In genomic region chr7:141975806-141976523, GRCh38 we compare ENCODE assay signal across 9 cellular contexts. TPM values are rescaled to one million over a fixed set of nuclear protein-coding genes. Genes with fewer than 3 reads are reported as not detected.
A peak's percentile ranks its signal among the peaks of the same experiment; 100 is the strongest.
DNase-seq lines count a peak whose midpoint lies in the region; ATAC-seq and TF ChIP-seq lines count a peak whose summit lies in the region.
"Had no signal": no experiment of that assay in that cellular context is flagged by ENCODE, and none has a peak within 500 bp of the region (broad histone marks: within the 10 kb centered on the region; RNA-seq: fewer than 3 reads in every experiment).

No MANE protein-coding gene starts in this region.

- H3K27ac ChIP-seq in BLaER1 = no peak overlapping the region; the same call in 1 of the 2 replicates
- H3K27ac ChIP-seq in endodermal cell (ENCODE audit: low read depth, low read length) = no peak overlapping the region

- peak overlapping the region; percentile 64 for H3K4me2 ChIP-seq in BLaER1

- no peaks in the 10 kb centered on the region for H3K36me3 Mint-ChIP-seq in endodermal cell (ENCODE audit: low read depth)
- H3K36me3 Mint-ChIP-seq in mesothelial cell of epicardium = no peaks in the 10 kb centered on the region

- peak overlapping the region; percentile 59 for H3K4me3 ChIP-seq in BLaER1
- H3K4me3 ChIP-seq in endodermal cell (ENCODE audit: low read length) = peak overlapping the region; percentile 42

- H3K27me3 Mint-ChIP-seq in endodermal cell (ENCODE audit: insufficient read depth) = peaks cover 2% of the 10 kb centered on the region
- H3K27me3 Mint-ChIP-seq in mesothelial cell of epicardium (ENCODE audit: low read depth) = peaks cover 24% of the 10 kb centered on the region

- H3K4me1 ChIP-seq in BLaER1 = peaks cover 32% of the 10 kb centered on the region
- no peaks in the 10 kb centered on the region for H3K4me1 ChIP-seq in endodermal cell (ENCODE audit: control insufficient read depth, insufficient read depth, low read length)

- WGBS in endodermal cell (ENCODE audit: insufficient coverage in 1 of 2, insufficient read length in 1 of 2), 2 experiments = 32 to 49% methylated on average over 3 to 21 of the region's 21 CpGs

- H3K9ac ChIP-seq in BLaER1 = peak overlapping the region; percentile 18; the same call in 1 of the 2 replicates
- H3K9ac ChIP-seq in endodermal cell (ENCODE audit: extremely low read depth, low read length, poor library complexity, severe bottlenecking) = no peak overlapping the region

- ATAC-seq in GM19328 (IDR thresholded peaks at IDR 0.05; ENCODE audit: unreplicated experiment) (peak; percentile 79), HG03520 (IDR thresholded peaks at IDR 0.05; ENCODE audit: unreplicated experiment) (peak; percentile 79)

- H3K4me1 Mint-ChIP-seq in endodermal cell (peaks cover 12% of the 10 kb centered on the region), mesothelial cell of epicardium (peaks cover 3% of the 10 kb centered on the region)

- H3K27me3 ChIP-seq in BLaER1 (no peaks in the 10 kb centered on the region), endodermal cell (ENCODE audit: control insufficient read depth, insufficient read depth, low read length, poor library complexity, severe bottlenecking) (no peaks in the 10 kb centered on the region)

- H3K27ac Mint-ChIP-seq in endodermal cell (peak overlapping the region; percentile 65), mesothelial cell of epicardium (no peak overlapping the region)

- H3K36me3 ChIP-seq in BLaER1 = no peaks in the 10 kb centered on the region
- H3K36me3 ChIP-seq in endodermal cell (ENCODE audit: control insufficient read depth, insufficient read depth, low read length) = no peaks in the 10 kb centered on the region

- DNase-seq in NCI-H82 treated with DMSO at 0.1 percent for 48 hours (lab: John Stamatoyannopoulos, UW; ENCODE audit: unreplicated experiment) (peak; percentile 8), endodermal cell (peak; percentile 97), mesothelial cell of epicardium (ENCODE audit: low spot score in 2 of 2, unreplicated experiment in 2 of 2) (peak; percentile 50 to 88)
- peak; percentile 89 for DNase-seq in activated CD8-positive, alpha-beta memory T cell treated with anti-CD3 and anti-CD28 coated beads for 24 hours
- DNase-seq in stimulated activated CD8-positive, alpha-beta memory T cell treated with anti-CD3 and anti-CD28 coated beads, Interleukin-4, amount 100 ng/mL, for 1 hour (ENCODE audit: low read depth in 2 of 2, low spot score in 1 of 2) = peak; percentile 26 to 31

- H4K20me1 ChIP-seq in BLaER1 = no peaks in the 10 kb centered on the region

- peak overlapping the region; percentile 46 for H3K4me3 Mint-ChIP-seq in endodermal cell
- peak overlapping the region; percentile 67 for H3K4me3 Mint-ChIP-seq in mesothelial cell of epicardium

- H3K9me3 Mint-ChIP-seq in endodermal cell (peaks cover 4% of the 10 kb centered on the region), mesothelial cell of epicardium (no peaks in the 10 kb centered on the region)

- H3K9me3 ChIP-seq in BLaER1 = no peaks in the 10 kb centered on the region
- H3K9me3 ChIP-seq in endodermal cell (ENCODE audit: control insufficient read depth, low read length) = no peaks in the 10 kb centered on the region

- TF ChIP-seq CTCF in endodermal cell (conservative IDR thresholded peaks at IDR 0.05) = peak; percentile 99
- peak; percentile 80 for TF ChIP-seq CTCF in mesothelial cell of epicardium (IDR thresholded peaks at IDR 0.05; ENCODE audit: unreplicated experiment)

RNA-seq across cellular contexts. Expression of gene TAS2R38, which starts 2.4 kb away (rescaled TPM):
- total RNA-seq in endodermal cell (not detected), mesothelial cell of epicardium (not detected in 3 replicates)
- polyA plus RNA-seq in endodermal cell (2013, experiment 1 of 2) = not detected
- not detected for polyA plus RNA-seq in endodermal cell (2013, experiment 2 of 2)
- polyA plus RNA-seq: adipose tissue had no signal

RNA-seq across cellular contexts. Expression of gene MGAM, which starts 19.7 kb away (rescaled TPM):
- total RNA-seq in endodermal cell (under 1 TPM; 0.33 to 0.37 TPM), mesothelial cell of epicardium (0.75 to 0.96 TPM (median 0.95 TPM) in 3 replicates)
- 1.2 TPM for polyA plus RNA-seq in endodermal cell (2013, experiment 1 of 2)
- polyA plus RNA-seq in endodermal cell (2013, experiment 2 of 2) = 0.33 TPM

RNA-seq across cellular contexts. Expression of gene CLEC5A, which starts 29.2 kb away (rescaled TPM):
- total RNA-seq in endodermal cell (not detected), mesothelial cell of epicardium (not detected in 3 replicates)
- not detected for polyA plus RNA-seq in endodermal cell (2013, experiment 1 of 2)
- not detected for polyA plus RNA-seq in endodermal cell (2013, experiment 2 of 2)

RNA-seq across cellular contexts. Expression of gene OR9A4, which starts 59.8 kb away (rescaled TPM):
- total RNA-seq in endodermal cell = not detected
- polyA plus RNA-seq in endodermal cell (2013, experiment 1 of 2) = not detected
- not detected for polyA plus RNA-seq in endodermal cell (2013, experiment 2 of 2)
- total RNA-seq in mesothelial cell of epicardium = 0.14 to 0.18 TPM in 2 of 3 replicates, not detected in the other
- polyA plus RNA-seq: adipose tissue had no signal

Comparison
In these comparisons a context has a peak if more than half of its experiments do, and no peak if none do; other contexts are left out.
1. DNase-seq: peak in every context shown above with its lines; median percentile 97 in endodermal cell; 89 in activated CD8-positive, alpha-beta memory T cell treated with anti-CD3 and anti-CD28 coated beads for 24 hours; 69 in mesothelial cell of epicardium; 28 in stimulated activated CD8-positive, alpha-beta memory T cell treated with anti-CD3 and anti-CD28 coated beads, Interleukin-4, amount 100 ng/mL, for 1 hour; 8 in NCI-H82 treated with DMSO at 0.1 percent for 48 hours.